22 cellular contexts compared by ENCODE assay signal in genomic region chr6:154891901-154892300, GRCh38.
DNase-seq lines count a peak whose midpoint lies in the region; ATAC-seq and TF ChIP-seq lines count a peak whose summit lies in the region.
"Had no signal": no experiment of that assay in that cellular context is flagged by ENCODE, and none has a peak within 500 bp of the region (broad histone marks: within the 10 kb centered on the region; RNA-seq: fewer than 3 reads in every experiment).

No MANE protein-coding gene starts in this region.

- 93 to 98% methylated on average over 3 of the region's 3 CpGs for WGBS in endodermal cell (ENCODE audit: insufficient coverage in 1 of 2, insufficient read length in 1 of 2), 2 experiments
- 99% methylated on average over 3 of the region's 3 CpGs for WGBS in mesenchymal stem cell
- WGBS in aorta, 2 donors = 97 to 100% methylated on average over 3 of the region's 3 CpGs

- no peak overlapping the region for H2BK5ac ChIP-seq in mesenchymal stem cell (ENCODE audit: low read depth, low read length, poor library complexity, severe bottlenecking)

- H3K9me3 ChIP-seq in endodermal cell (ENCODE audit: control insufficient read depth, low read length) (no peaks in the 10 kb centered on the region), mesenchymal stem cell (ENCODE audit: control insufficient read depth, low read length) (no peaks in the 10 kb centered on the region), aorta (ENCODE audit: control insufficient read depth, low read length) (no peaks in the 10 kb centered on the region)
- H3K9me3 ChIP-seq: BLaER1 treated with 17β-estradiol and CSF1 and Interleukin-3, amounts not matched to agents 10 nM and 100 nM had no signal

- no peak overlapping the region for H3K4me3 ChIP-seq in endodermal cell (ENCODE audit: low read length)
- no peak overlapping the region for H3K4me3 ChIP-seq in mesenchymal stem cell (ENCODE audit: insufficient read depth in 1 of 2, low read depth in 1 of 2, low read length in 2 of 2)
- no peak overlapping the region for H3K4me3 ChIP-seq in aorta (ENCODE audit: low read length in 2 of 2)
- H3K4me3 ChIP-seq: BLaER1 treated with 17β-estradiol and CSF1 and Interleukin-3, amounts not matched to agents 10 nM and 100 nM; PC-9 had no signal

- H3K4me1 ChIP-seq in endodermal cell (ENCODE audit: control insufficient read depth, insufficient read depth, low read length) = no peaks in the 10 kb centered on the region
- H3K4me1 ChIP-seq in mesenchymal stem cell (ENCODE audit: control insufficient read depth, insufficient read depth, low read depth, low read length) = peaks cover 13% of the 10 kb centered on the region
- peaks cover 3 to 5% of the 10 kb centered on the region in 2 donors for H3K4me1 ChIP-seq in aorta (ENCODE audit: control insufficient read depth in 1 of 2, insufficient read depth in 2 of 2, low read length in 2 of 2)

- no peak overlapping the region for H4K91ac ChIP-seq in mesenchymal stem cell (ENCODE audit: low read length)

- H4K8ac ChIP-seq in mesenchymal stem cell (ENCODE audit: low read length) = no peak overlapping the region

- no peak overlapping the region for H3K4ac ChIP-seq in mesenchymal stem cell (ENCODE audit: low read depth in 1 of 2, low read length in 2 of 2)

- H3K23ac ChIP-seq in mesenchymal stem cell (ENCODE audit: low read length in 2 of 2) = no peak overlapping the region

- H2BK15ac ChIP-seq in mesenchymal stem cell (ENCODE audit: low read depth, poor library complexity, severe bottlenecking) = no peak overlapping the region

- no peak overlapping the region for H3K18ac ChIP-seq in mesenchymal stem cell (ENCODE audit: low read depth in 1 of 2, low read length in 2 of 2)

- intact Hi-C loops in aorta (cut with DNase I) = no loop called here

- no peak overlapping the region for H3K14ac ChIP-seq in mesenchymal stem cell (ENCODE audit: low read length in 2 of 2)

- H3K36me3 Mint-ChIP-seq in endodermal cell (ENCODE audit: low read depth) = peaks cover 3% of the 10 kb centered on the region
- H3K36me3 Mint-ChIP-seq in stimulated activated effector memory CD8-positive, alpha-beta T cell treated with anti-CD3 and anti-CD28 coated beads, Interleukin-12 subunit alpha, Interleukin-12 subunit beta, amount 100 ng/mL, for 72 hours = no peaks in the 10 kb centered on the region

- H3K9ac ChIP-seq in endodermal cell (ENCODE audit: extremely low read depth, low read length, poor library complexity, severe bottlenecking) (no peak overlapping the region), mesenchymal stem cell (ENCODE audit: low read length) (no peak overlapping the region)
- H3K9ac ChIP-seq: BLaER1 treated with 17β-estradiol and CSF1 and Interleukin-3, amounts not matched to agents 10 nM and 100 nM had no signal

- H3K4me2 ChIP-seq in mesenchymal stem cell (ENCODE audit: low read length, poor library complexity, severe bottlenecking) = no peak overlapping the region
- H3K4me2 ChIP-seq: BLaER1 treated with 17β-estradiol and CSF1 and Interleukin-3, amounts not matched to agents 10 nM and 100 nM; PC-9 had no signal

- DNase-seq in A172 (ENCODE audit: low spot score) (peak; percentile 45), HT-29 (ENCODE audit: low spot score) (peak; percentile 31), endodermal cell (peak; percentile 24), mesenchymal stem cell (peak; percentile 15), aorta (no peak), ecto neural progenitor cell (ENCODE audit: low spot score) (no peak)
- no peak for DNase-seq in stimulated activated effector memory CD8-positive, alpha-beta T cell treated with anti-CD3 and anti-CD28 coated beads, Interleukin-12 subunit alpha, Interleukin-12 subunit beta, amount 100 ng/mL, for 72 hours (ENCODE audit: low spot score in 2 of 2)
- DNase-seq: CD8-positive, alpha-beta T cell; DMS79; H7; HFFc6; Karpas-422; MM.1S; NCI-H1092 treated with DMSO at 0.1 percent for 48 hours; NCI-H146; NCI-H2029 treated with DMSO at 0.1 percent for 48 hours; NCI-H2171; NCI-H526; PC-9 had no signal

- H2AFZ ChIP-seq in mesenchymal stem cell (ENCODE audit: low read depth, low read length) = no peak overlapping the region
- H2AFZ ChIP-seq: PC-9 had no signal

- no peaks in the 10 kb centered on the region for H3K27me3 ChIP-seq in endodermal cell (ENCODE audit: control insufficient read depth, insufficient read depth, low read length, poor library complexity, severe bottlenecking)
- no peaks in the 10 kb centered on the region for H3K27me3 ChIP-seq in mesenchymal stem cell (ENCODE audit: control insufficient read depth in 1 of 2, insufficient read depth in 1 of 2, low read length in 2 of 2)
- H3K27me3 ChIP-seq in aorta (ENCODE audit: control insufficient read depth in 1 of 2, insufficient read depth in 2 of 2, low read length in 1 of 2) = no peaks in the 10 kb centered on the region
- H3K27me3 ChIP-seq: BLaER1 treated with 17β-estradiol and CSF1 and Interleukin-3, amounts not matched to agents 10 nM and 100 nM had no signal

- H3K27ac ChIP-seq in endodermal cell (ENCODE audit: low read depth, low read length) = no peak overlapping the region
- H3K27ac ChIP-seq in mesenchymal stem cell (ENCODE audit: low read length, poor library complexity, severe bottlenecking) = no peak overlapping the region
- no peak overlapping the region for H3K27ac ChIP-seq in aorta (ENCODE audit: low read depth in 1 of 2, low read length in 2 of 2)
- H3K27ac ChIP-seq: BLaER1 treated with 17β-estradiol and CSF1 and Interleukin-3, amounts not matched to agents 10 nM and 100 nM; PC-9 had no signal

- no peak overlapping the region for H3K4me3 Mint-ChIP-seq in endodermal cell
- H3K4me3 Mint-ChIP-seq in stimulated activated effector memory CD8-positive, alpha-beta T cell treated with anti-CD3 and anti-CD28 coated beads, Interleukin-12 subunit alpha, Interleukin-12 subunit beta, amount 100 ng/mL, for 72 hours = no peak overlapping the region
- H3K4me3 Mint-ChIP-seq: CD8-positive, alpha-beta T cell; HFFc6; IgD-negative memory B cell had no signal

- no peak overlapping the region for H3K27ac Mint-ChIP-seq in endodermal cell
- H3K27ac Mint-ChIP-seq in stimulated activated effector memory CD8-positive, alpha-beta T cell treated with anti-CD3 and anti-CD28 coated beads, Interleukin-12 subunit alpha, Interleukin-12 subunit beta, amount 100 ng/mL, for 72 hours = no peak overlapping the region

- TF ChIP-seq CTCF in endodermal cell (conservative IDR thresholded peaks at IDR 0.05) = no peak

- H3K4me1 Mint-ChIP-seq in endodermal cell = no peaks in the 10 kb centered on the region
- peaks cover 6% of the 10 kb centered on the region for H3K4me1 Mint-ChIP-seq in stimulated activated effector memory CD8-positive, alpha-beta T cell treated with anti-CD3 and anti-CD28 coated beads, Interleukin-12 subunit alpha, Interleukin-12 subunit beta, amount 100 ng/mL, for 72 hours

- H3K79me1 ChIP-seq in mesenchymal stem cell (replicated peaks; ENCODE audit: low read length, poor library complexity, severe bottlenecking) = peaks cover 39% of the 10 kb centered on the region

- no peaks in the 10 kb centered on the region for H3K27me3 Mint-ChIP-seq in endodermal cell (ENCODE audit: insufficient read depth)
- H3K27me3 Mint-ChIP-seq: IgD-negative memory B cell had no signal

- no peak overlapping the region for H2BK12ac ChIP-seq in mesenchymal stem cell (ENCODE audit: low read length in 2 of 2)

- ATAC-seq in HG02623 (IDR thresholded peaks at IDR 0.05; ENCODE audit: unreplicated experiment) (no peak), aorta (ENCODE audit: low FRiP score) (no peak)
- ATAC-seq in stimulated activated effector memory CD8-positive, alpha-beta T cell treated with anti-CD3 and anti-CD28 coated beads, Interleukin-12 subunit alpha, Interleukin-12 subunit beta, amount 100 ng/mL, for 72 hours = no peak
- ATAC-seq: CD8-positive, alpha-beta T cell had no signal

- no peak overlapping the region for H2BK120ac ChIP-seq in mesenchymal stem cell (ENCODE audit: low read depth, low read length)

- H3K36me3 ChIP-seq in endodermal cell (ENCODE audit: control insufficient read depth, insufficient read depth, low read length) (no peaks in the 10 kb centered on the region), mesenchymal stem cell (ENCODE audit: control insufficient read depth in 1 of 2, insufficient read depth in 2 of 2, low read depth in 1 of 2, low read length in 2 of 2) (peaks cover 0 to 3% of the 10 kb centered on the region in 2 experiments), aorta (ENCODE audit: control insufficient read depth in 1 of 2, insufficient read depth in 2 of 2, low read length in 1 of 2) (no peaks in the 10 kb centered on the region)

- no peak overlapping the region for H2AK5ac ChIP-seq in mesenchymal stem cell (ENCODE audit: low read length, severe bottlenecking)

- H3K9me3 Mint-ChIP-seq in endodermal cell = no peaks in the 10 kb centered on the region
- H3K9me3 Mint-ChIP-seq in stimulated activated effector memory CD8-positive, alpha-beta T cell treated with anti-CD3 and anti-CD28 coated beads, Interleukin-12 subunit alpha, Interleukin-12 subunit beta, amount 100 ng/mL, for 72 hours = no peaks in the 10 kb centered on the region
- H3K9me3 Mint-ChIP-seq: CD8-positive, alpha-beta T cell; HFFc6; IgD-negative memory B cell had no signal

Comparison
In these comparisons a context has a peak if more than half of its experiments do, and no peak if none do; other contexts are left out.
1. DNase-seq: peak in A172 (single experiment), HT-29 (single experiment), endodermal cell (single experiment) and mesenchymal stem cell (single experiment); none in stimulated activated effector memory CD8-positive, alpha-beta T cell treated with anti-CD3 and anti-CD28 coated beads, Interleukin-12 subunit alpha, Interleukin-12 subunit beta, amount 100 ng/mL, for 72 hours (0 of 2), aorta (0 of 2) and ecto neural progenitor cell (single experiment).